ENCODE assay signal across 1 cellular context in genomic region chr2:10360460-10361219, GRCh38.
TF ChIP-seq lines count a peak whose summit lies in the region.

No MANE protein-coding gene starts in this region.

TF ChIP-seq in WTC11, 78 proteins besides CTCF, POLR2A, EP300 and RAD21 (continued from another document):
- TF ChIP-seq PRDM15 (CRISPR knock-in tag; IDR thresholded peaks at IDR 0.05) (no peak), USF1 (CRISPR knock-in tag; IDR thresholded peaks at IDR 0.05) (no peak), JAZF1 (CRISPR knock-in tag; IDR thresholded peaks at IDR 0.05) (no peak), NR2C2 (CRISPR knock-in tag; IDR thresholded peaks at IDR 0.05) (no peak), ZNF232 (CRISPR knock-in tag; IDR thresholded peaks at IDR 0.05) (no peak), TP53 (CRISPR knock-in tag; IDR thresholded peaks at IDR 0.05) (no peak), CREM (CRISPR knock-in tag; IDR thresholded peaks at IDR 0.05) (no peak)
TF ChIP-seq in WTC11: peak in this region for 0.
